ENCODE assay signal across 1 cellular context in the genomic region with DNA sequence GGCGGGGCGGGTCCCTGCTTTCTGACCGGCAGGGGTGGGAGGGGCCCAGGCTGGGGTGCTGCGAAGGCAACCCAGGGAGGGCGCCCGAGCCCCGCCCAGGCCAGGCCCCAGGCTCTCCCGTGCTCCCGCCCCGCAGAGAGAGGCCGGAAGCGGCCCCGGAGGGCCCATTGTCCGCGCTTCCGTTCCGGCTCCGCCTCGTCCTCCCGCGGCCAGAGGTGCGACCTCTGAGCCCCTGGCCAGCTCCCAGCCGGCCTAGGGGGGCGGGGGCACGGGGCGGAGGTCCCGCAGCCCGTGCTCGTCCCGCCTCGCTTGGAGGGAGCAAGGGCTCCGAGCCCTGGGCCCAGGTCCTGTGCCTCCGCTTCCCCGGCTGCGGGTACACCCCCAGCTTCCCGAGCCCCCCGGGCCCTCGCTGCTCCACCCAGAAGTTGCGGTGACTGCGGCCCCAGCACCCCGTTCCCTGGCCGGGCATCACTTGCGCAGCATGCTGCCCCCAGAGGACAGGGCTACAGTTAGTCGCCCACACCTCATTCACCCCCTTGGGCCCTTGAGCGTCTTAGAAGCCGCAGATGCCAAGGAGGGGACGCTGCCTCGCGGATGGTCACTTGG.
TF ChIP-seq lines count a peak whose summit lies in the region.

No MANE protein-coding gene starts in this region.

TF ChIP-seq in HepG2, 621 proteins besides CTCF, POLR2A, EP300 and RAD21 (continued from another document and continues in another):
- TF ChIP-seq, protein P1, sequence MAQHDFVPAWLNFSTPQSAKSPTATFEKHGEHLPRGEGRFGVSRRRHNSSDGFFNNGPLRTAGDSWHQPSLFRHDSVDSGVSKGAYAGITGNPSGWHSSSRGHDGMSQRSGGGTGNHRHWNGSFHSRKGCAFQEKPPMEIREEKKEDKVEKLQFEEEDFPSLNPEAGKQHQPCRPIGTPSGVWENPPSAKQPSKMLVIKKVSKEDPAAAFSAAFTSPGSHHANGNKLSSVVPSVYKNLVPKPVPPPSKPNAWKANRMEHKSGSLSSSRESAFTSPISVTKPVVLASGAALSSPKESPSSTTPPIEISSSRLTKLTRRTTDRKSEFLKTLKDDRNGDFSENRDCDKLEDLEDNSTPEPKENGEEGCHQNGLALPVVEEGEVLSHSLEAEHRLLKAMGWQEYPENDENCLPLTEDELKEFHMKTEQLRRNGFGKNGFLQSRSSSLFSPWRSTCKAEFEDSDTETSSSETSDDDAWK (CRISPR knock-in tag; IDR thresholded peaks at IDR 0.05): no peak
- TF ChIP-seq RXRA (CRISPR knock-in tag; IDR thresholded peaks at IDR 0.05) (peak; percentile 61; the same call in 1 of the 2 replicates), TBX3 (IDR thresholded peaks at IDR 0.05; ENCODE audit: borderline replicate concordance) (no peak), GZF1 (CRISPR knock-in tag; IDR thresholded peaks at IDR 0.05) (peak; percentile 31; the same call in 1 of the 2 replicates), ASH2L (IDR thresholded peaks at IDR 0.05; ENCODE audit: insufficient read length, low read depth, low read length) (peak; percentile 58), SMARCE1 (IDR thresholded peaks at IDR 0.05; ENCODE audit: borderline replicate concordance) (no peak), PTBP1 (IDR thresholded peaks at IDR 0.05; ENCODE audit: low read depth, low read length, poor library complexity, severe bottlenecking) (peak; percentile 45), ZNF792 (CRISPR knock-in tag; IDR thresholded peaks at IDR 0.05) (no peak), RERE (CRISPR knock-in tag; IDR thresholded peaks at IDR 0.05; ENCODE audit: low read depth) (peak; percentile 41; the same call in 1 of the 2 replicates), MYC (CRISPR knock-in tag; IDR thresholded peaks at IDR 0.05; ENCODE audit: borderline replicate concordance) (peak; percentile 84), ZNF713 (CRISPR knock-in tag; IDR thresholded peaks at IDR 0.05) (no peak), PAWR (CRISPR knock-in tag; IDR thresholded peaks at IDR 0.05; ENCODE audit: borderline replicate concordance) (no peak), AFF4 (CRISPR knock-in tag; IDR thresholded peaks at IDR 0.05) (no peak), KDM2A (CRISPR knock-in tag; IDR thresholded peaks at IDR 0.05; ENCODE audit: borderline replicate concordance, low read depth) (peak; percentile 87), DNMT3B (CRISPR knock-in tag; conservative IDR thresholded peaks at IDR 0.05) (no peak), ZNF484 (CRISPR knock-in tag; IDR thresholded peaks at IDR 0.05; ENCODE audit: borderline replicate concordance, low read depth) (no peak), ZNF331 (CRISPR knock-in tag; IDR thresholded peaks at IDR 0.05) (peak; percentile 80), ZNF841 (CRISPR knock-in tag; IDR thresholded peaks at IDR 0.05; ENCODE audit: borderline replicate concordance) (no peak), HOXA3 (CRISPR knock-in tag; IDR thresholded peaks at IDR 0.05) (peak; percentile 91), MAF1 (CRISPR knock-in tag; IDR thresholded peaks at IDR 0.05; ENCODE audit: borderline replicate concordance) (0 out of 2 replicates have a peak, but pooled peaks have one; percentile 35), ZNF143 (CRISPR knock-in tag; IDR thresholded peaks at IDR 0.05) (no peak), MLLT10 (CRISPR knock-in tag; IDR thresholded peaks at IDR 0.05) (no peak), NONO (IDR thresholded peaks at IDR 0.05) (no peak), NONO (CRISPR knock-in tag; conservative IDR thresholded peaks at IDR 0.05) (no peak; the same call in 1 of the 2 replicates), NR2F2 (IDR thresholded peaks at IDR 0.05; ENCODE audit: borderline replicate concordance, low read depth) (no peak), DMAP1 (CRISPR knock-in tag; IDR thresholded peaks at IDR 0.05) (peak; percentile 48; the same call in 1 of the 2 replicates), MAFG (CRISPR knock-in tag; IDR thresholded peaks at IDR 0.05) (no peak), ZNF547 (CRISPR knock-in tag; IDR thresholded peaks at IDR 0.05) (no peak; the same call in 1 of the 2 replicates), ZBTB46 (CRISPR knock-in tag; IDR thresholded peaks at IDR 0.05; ENCODE audit: borderline replicate concordance) (peak; percentile 60; the same call in 1 of the 2 replicates), CCDC6 (CRISPR knock-in tag; IDR thresholded peaks at IDR 0.05) (peak; percentile 89)
- TF ChIP-seq, protein P2, sequence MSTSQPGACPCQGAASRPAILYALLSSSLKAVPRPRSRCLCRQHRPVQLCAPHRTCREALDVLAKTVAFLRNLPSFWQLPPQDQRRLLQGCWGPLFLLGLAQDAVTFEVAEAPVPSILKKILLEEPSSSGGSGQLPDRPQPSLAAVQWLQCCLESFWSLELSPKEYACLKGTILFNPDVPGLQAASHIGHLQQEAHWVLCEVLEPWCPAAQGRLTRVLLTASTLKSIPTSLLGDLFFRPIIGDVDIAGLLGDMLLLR (CRISPR knock-in tag; IDR thresholded peaks at IDR 0.05): 0 out of 2 replicates have a peak, but pooled peaks have one; percentile 18
- TF ChIP-seq, protein P3, sequence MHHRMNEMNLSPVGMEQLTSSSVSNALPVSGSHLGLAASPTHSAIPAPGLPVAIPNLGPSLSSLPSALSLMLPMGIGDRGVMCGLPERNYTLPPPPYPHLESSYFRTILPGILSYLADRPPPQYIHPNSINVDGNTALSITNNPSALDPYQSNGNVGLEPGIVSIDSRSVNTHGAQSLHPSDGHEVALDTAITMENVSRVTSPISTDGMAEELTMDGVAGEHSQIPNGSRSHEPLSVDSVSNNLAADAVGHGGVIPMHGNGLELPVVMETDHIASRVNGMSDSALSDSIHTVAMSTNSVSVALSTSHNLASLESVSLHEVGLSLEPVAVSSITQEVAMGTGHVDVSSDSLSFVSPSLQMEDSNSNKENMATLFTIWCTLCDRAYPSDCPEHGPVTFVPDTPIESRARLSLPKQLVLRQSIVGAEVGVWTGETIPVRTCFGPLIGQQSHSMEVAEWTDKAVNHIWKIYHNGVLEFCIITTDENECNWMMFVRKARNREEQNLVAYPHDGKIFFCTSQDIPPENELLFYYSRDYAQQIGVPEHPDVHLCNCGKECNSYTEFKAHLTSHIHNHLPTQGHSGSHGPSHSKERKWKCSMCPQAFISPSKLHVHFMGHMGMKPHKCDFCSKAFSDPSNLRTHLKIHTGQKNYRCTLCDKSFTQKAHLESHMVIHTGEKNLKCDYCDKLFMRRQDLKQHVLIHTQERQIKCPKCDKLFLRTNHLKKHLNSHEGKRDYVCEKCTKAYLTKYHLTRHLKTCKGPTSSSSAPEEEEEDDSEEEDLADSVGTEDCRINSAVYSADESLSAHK (CRISPR knock-in tag; IDR thresholded peaks at IDR 0.05; ENCODE audit: borderline replicate concordance): no peak
- TF ChIP-seq, protein P4, sequence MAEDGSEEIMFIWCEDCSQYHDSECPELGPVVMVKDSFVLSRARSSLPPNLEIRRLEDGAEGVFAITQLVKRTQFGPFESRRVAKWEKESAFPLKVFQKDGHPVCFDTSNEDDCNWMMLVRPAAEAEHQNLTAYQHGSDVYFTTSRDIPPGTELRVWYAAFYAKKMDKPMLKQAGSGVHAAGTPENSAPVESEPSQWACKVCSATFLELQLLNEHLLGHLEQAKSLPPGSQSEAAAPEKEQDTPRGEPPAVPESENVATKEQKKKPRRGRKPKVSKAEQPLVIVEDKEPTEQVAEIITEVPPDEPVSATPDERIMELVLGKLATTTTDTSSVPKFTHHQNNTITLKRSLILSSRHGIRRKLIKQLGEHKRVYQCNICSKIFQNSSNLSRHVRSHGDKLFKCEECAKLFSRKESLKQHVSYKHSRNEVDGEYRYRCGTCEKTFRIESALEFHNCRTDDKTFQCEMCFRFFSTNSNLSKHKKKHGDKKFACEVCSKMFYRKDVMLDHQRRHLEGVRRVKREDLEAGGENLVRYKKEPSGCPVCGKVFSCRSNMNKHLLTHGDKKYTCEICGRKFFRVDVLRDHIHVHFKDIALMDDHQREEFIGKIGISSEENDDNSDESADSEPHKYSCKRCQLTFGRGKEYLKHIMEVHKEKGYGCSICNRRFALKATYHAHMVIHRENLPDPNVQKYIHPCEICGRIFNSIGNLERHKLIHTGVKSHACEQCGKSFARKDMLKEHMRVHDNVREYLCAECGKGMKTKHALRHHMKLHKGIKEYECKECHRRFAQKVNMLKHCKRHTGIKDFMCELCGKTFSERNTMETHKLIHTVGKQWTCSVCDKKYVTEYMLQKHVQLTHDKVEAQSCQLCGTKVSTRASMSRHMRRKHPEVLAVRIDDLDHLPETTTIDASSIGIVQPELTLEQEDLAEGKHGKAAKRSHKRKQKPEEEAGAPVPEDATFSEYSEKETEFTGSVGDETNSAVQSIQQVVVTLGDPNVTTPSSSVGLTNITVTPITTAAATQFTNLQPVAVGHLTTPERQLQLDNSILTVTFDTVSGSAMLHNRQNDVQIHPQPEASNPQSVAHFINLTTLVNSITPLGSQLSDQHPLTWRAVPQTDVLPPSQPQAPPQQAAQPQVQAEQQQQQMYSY (CRISPR knock-in tag; IDR thresholded peaks at IDR 0.05): peak; percentile 14; the same call in 1 of the 2 replicates
- TF ChIP-seq, protein P5, sequence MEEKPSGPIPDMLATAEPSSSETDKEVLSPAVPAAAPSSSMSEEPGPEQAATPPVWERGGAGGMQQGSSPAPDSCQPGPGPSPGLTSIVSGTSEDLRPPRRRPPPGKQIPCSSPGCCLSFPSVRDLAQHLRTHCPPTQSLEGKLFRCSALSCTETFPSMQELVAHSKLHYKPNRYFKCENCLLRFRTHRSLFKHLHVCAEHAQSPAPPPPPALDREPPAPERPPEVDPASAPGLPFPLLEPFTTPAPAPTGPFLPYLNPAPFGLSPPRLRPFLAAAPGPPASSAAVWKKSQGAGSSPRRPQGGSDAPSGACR (CRISPR knock-in tag; IDR thresholded peaks at IDR 0.05): peak; percentile 71; the same call in 1 of the 2 replicates
